ENCODE assay signal across 19 cellular contexts in the genomic region with DNA sequence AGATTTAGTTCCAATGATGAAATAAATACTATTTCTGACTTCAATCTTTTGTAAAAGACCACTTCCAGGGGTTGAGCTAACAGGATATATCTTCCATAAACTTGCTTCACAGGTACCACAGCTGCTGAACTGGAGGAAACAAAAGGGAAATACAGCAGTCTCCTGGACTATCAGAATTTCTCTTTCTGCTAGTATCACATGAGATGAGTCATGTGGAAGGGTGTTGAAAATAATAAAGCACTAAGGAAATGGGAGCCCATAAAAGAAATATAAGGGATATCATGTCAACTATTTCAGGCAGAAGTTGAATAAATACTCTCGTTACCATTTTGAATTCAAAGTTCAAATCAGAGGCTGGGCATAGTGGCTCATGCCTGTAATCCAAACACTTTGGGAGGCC.
"Had no signal": no experiment of that assay in that cellular context is flagged by ENCODE, and none has a peak within 500 bp of the region (broad histone marks: within the 10 kb centered on the region; RNA-seq: fewer than 3 reads in every experiment).

No MANE protein-coding gene starts in this region.

- DNase-seq: cerebellar nuclear complex; dermis blood vessel endothelial cell; heart left ventricle; hippocampal formation; left ventricle myocardium inferior; mesenchymal stem cell; naive B cell; occipital lobe; retina; right lobe of liver; stimulated activated CD4-positive, alpha-beta T cell treated with anti-CD3 and anti-CD28 coated beads, Interleukin-4, amount 100 ng/mL, for 24 hours; substantia nigra; trophoblast cell had no signal

- H3K4me3 ChIP-seq: heart left ventricle, left ventricle myocardium inferior, lung, prostate gland, right lobe of liver had no signal

- H3K4me1 Mint-ChIP-seq: naive B cell had no signal

- H3K4me3 Mint-ChIP-seq: naive B cell; nephron; stimulated activated memory B cell treated with anti-CD40 and anti-IgM and Interleukin-4, amounts not matched to agents 10 μg/mL and 1 μg/mL and 100 μg/mL, for 72 hours; stimulated activated naive CD8-positive, alpha-beta T cell treated with anti-CD3 and anti-CD28 coated beads, Interleukin-15, Interleukin-2, amounts not matched to agents 100 ng/mL and 50 ng/mL, for 24 hours had no signal

- H3K9me3 Mint-ChIP-seq: nephron; stimulated activated memory B cell treated with anti-CD40 and anti-IgM and Interleukin-4, amounts not matched to agents 10 μg/mL and 1 μg/mL and 100 μg/mL, for 72 hours; stimulated activated naive CD8-positive, alpha-beta T cell treated with anti-CD3 and anti-CD28 coated beads, Interleukin-15, Interleukin-2, amounts not matched to agents 100 ng/mL and 50 ng/mL, for 24 hours had no signal

- H3K27ac Mint-ChIP-seq: naive B cell; stimulated activated memory B cell treated with anti-CD40 and anti-IgM and Interleukin-4, amounts not matched to agents 10 μg/mL and 1 μg/mL and 100 μg/mL, for 72 hours; stimulated activated naive CD8-positive, alpha-beta T cell treated with anti-CD3 and anti-CD28 coated beads, Interleukin-15, Interleukin-2, amounts not matched to agents 100 ng/mL and 50 ng/mL, for 24 hours had no signal

- H3K9me3 ChIP-seq: heart left ventricle, left ventricle myocardium inferior, prostate gland, right lobe of liver had no signal

- H3K36me3 ChIP-seq: heart left ventricle, left ventricle myocardium inferior, prostate gland, right lobe of liver had no signal

- ATAC-seq: heart left ventricle; right lobe of liver; stimulated activated memory B cell treated with anti-CD40 and anti-IgM and Interleukin-4, amounts not matched to agents 10 μg/mL and 1 μg/mL and 100 μg/mL, for 72 hours had no signal

- H3K4me1 ChIP-seq: heart left ventricle, left ventricle myocardium inferior, parathyroid adenoma, prostate gland, right lobe of liver had no signal
